1 cellular context compared by ENCODE assay signal in genomic region chr21:32360401-32360981, GRCh38.
TF ChIP-seq lines count a peak whose summit lies in the region.

No MANE protein-coding gene starts in this region.

TF ChIP-seq in endothelial cell of umbilical vein, 7 proteins besides CTCF, POLR2A, EP300 and RAD21:
- TF ChIP-seq EZH2 (IDR thresholded peaks at IDR 0.05; ENCODE audit: borderline replicate concordance, low read depth, low read length, severe bottlenecking) (no peak), GATA2 (IDR thresholded peaks at IDR 0.05; ENCODE audit: insufficient read depth, insufficient read length, low read depth, low read length) (no peak), FOS (IDR thresholded peaks at IDR 0.05; ENCODE audit: borderline replicate concordance, insufficient read depth, low read length) (no peak), JUN (IDR thresholded peaks at IDR 0.05; ENCODE audit: borderline replicate concordance, insufficient read depth, insufficient read length, low read depth) (no peak), POLR2AphosphoS5 (IDR thresholded peaks at IDR 0.05; ENCODE audit: insufficient read depth, low read depth, low read length) (no peak), MYC (IDR thresholded peaks at IDR 0.05; ENCODE audit: low read depth, low read length) (no peak)
- TF ChIP-seq, protein P1, sequence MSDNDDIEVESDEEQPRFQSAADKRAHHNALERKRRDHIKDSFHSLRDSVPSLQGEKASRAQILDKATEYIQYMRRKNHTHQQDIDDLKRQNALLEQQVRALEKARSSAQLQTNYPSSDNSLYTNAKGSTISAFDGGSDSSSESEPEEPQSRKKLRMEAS (IDR thresholded peaks at IDR 0.05; ENCODE audit: insufficient read depth, insufficient read length), result no peak
